8 cellular contexts compared by ENCODE assay signal in genomic region chr15:78875107-78875914, GRCh38. TPM values are rescaled to one million over a fixed set of nuclear protein-coding genes. Genes with fewer than 3 reads are reported as not detected.
DNase-seq lines count a peak whose midpoint lies in the region; ATAC-seq and TF ChIP-seq lines count a peak whose summit lies in the region.

No MANE protein-coding gene starts in this region.

- H3K4me1 ChIP-seq in HAP-1 (peaks cover 48% of the 10 kb centered on the region), skeletal muscle tissue (ENCODE audit: control insufficient read depth in 3 of 3, insufficient read depth in 3 of 3, low read length in 3 of 3) (peaks cover 26 to 32% (median 31%) of the 10 kb centered on the region in 3 donors)

- H3K9me3 ChIP-seq in HAP-1 (no peaks in the 10 kb centered on the region), skeletal muscle tissue (ENCODE audit: control insufficient read depth in 3 of 3, low read length in 3 of 3) (no peaks in the 10 kb centered on the region)

- ATAC-seq in T-cell (replicated peaks in 1 of 4) (no peak), GM19455 (IDR thresholded peaks at IDR 0.05; ENCODE audit: unreplicated experiment) (no peak)

- H3K27me3 ChIP-seq in HAP-1 (ENCODE audit: low read depth): no peaks in the 10 kb centered on the region
- no peaks in the 10 kb centered on the region for H3K27me3 ChIP-seq in skeletal muscle tissue (ENCODE audit: control insufficient read depth in 3 of 3, insufficient read depth in 3 of 3, low read length in 3 of 3)

- H3K27ac Mint-ChIP-seq in T-cell: peak overlapping the region; percentile 57 to 100

- CTCF ChIA-PET in T-cell (lab: Charles Lee): interaction anchor here in 1 of 2 donors (1.1 kb wide), 1 partner anchor 22 kb away, joined by 3 read pairs; no protein-coding TSS in a partner anchor

- H3K4me1 Mint-ChIP-seq in T-cell: peaks cover 57 to 63% (median 63%) of the 10 kb centered on the region in 3 donors

- H3K4me3 ChIP-seq in HAP-1 (peak overlapping the region; percentile 100), fibroblast of the aortic adventitia (ENCODE audit: low read depth, low read length) (peak overlapping the region; percentile 99), skeletal muscle tissue (ENCODE audit: low read length in 3 of 3) (peak overlapping the region in 1 of 3 donors; percentile 100)

- TF ChIP-seq CTCF in fibroblast of the aortic adventitia (IDR thresholded peaks at IDR 0.05; ENCODE audit: insufficient read depth, low read length): no peak
- no peak for TF ChIP-seq CTCF in GM13976 (IDR thresholded peaks at IDR 0.05; ENCODE audit: borderline replicate concordance, control extremely low read depth, extremely low read depth, insufficient read depth, missing control alignments)

- no peaks in the 10 kb centered on the region for H3K9me3 Mint-ChIP-seq in T-cell

- H3K36me3 Mint-ChIP-seq in T-cell: peaks cover 19% of the 10 kb centered on the region

- in situ Hi-C loops in HAP-1 (cut with MboI; ENCODE audit: low sequenced_read_pairs): no loop called here
- in situ Hi-C loops in GM13976 (cut with MboI; ENCODE audit: low sequenced_read_pairs, unreplicated experiment): no loop called here

- peak overlapping the region in 1 of 3 donors; percentile 100 for H3K9ac ChIP-seq in skeletal muscle tissue (ENCODE audit: low read depth in 1 of 3, low read length in 3 of 3)

- H3K27me3 Mint-ChIP-seq in T-cell: no peaks in the 10 kb centered on the region

- peaks cover 5% of the 10 kb centered on the region for H3K36me3 ChIP-seq in HAP-1 (replicated peaks)
- peaks cover 0 to 4% (median 0%) of the 10 kb centered on the region in 3 donors for H3K36me3 ChIP-seq in skeletal muscle tissue (ENCODE audit: control insufficient read depth in 3 of 3, insufficient read depth in 3 of 3, low read length in 3 of 3)

- H3K4me3 Mint-ChIP-seq in T-cell: peak overlapping the region; percentile 100

- DNase-seq in HAP-1 (ENCODE audit: low spot score in 2 of 2) (peak in 1 of 2 experiments; percentile 72), T-cell (no peak), fibroblast of the aortic adventitia (ENCODE audit: low read depth) (no peak), NOMO-1 treated with dmso at 0.1 percent for 144 hours (lab: John Stamatoyannopoulos, UW; ENCODE audit: unreplicated experiment) (no peak), GM13976 (ENCODE audit: low spot score) (no peak), RPMI8226 (no peak)

- peak overlapping the region; percentile 100 for H3K27ac ChIP-seq in skeletal muscle tissue (ENCODE audit: low read depth, low read length)

- POLR2A ChIA-PET in T-cell (lab: Charles Lee): interaction anchor here in 1 of 2 donors (0.6 to 0.7 kb wide), 2 partner anchors 56 to 335 kb away, joined by 3 read pairs; partner anchors contain the start of gene PSMA4

RNA-seq across cellular contexts. Expression of gene MORF4L1, which starts 2.6 kb away (rescaled TPM):
- total RNA-seq in T-cell: 100 to 1,000 TPM; 208 to 388 (median 232) TPM
- total RNA-seq in fibroblast of the aortic adventitia (ENCODE audit: low replicate concordance): 431 and 447 TPM in 2 replicates
- 382 TPM for total RNA-seq in skeletal muscle tissue
